Comparison of ENCODE assay signal across 8 cellular contexts in genomic region chr9:132670816-132671371, GRCh38. TPM values are rescaled to one million over a fixed set of nuclear protein-coding genes. Genes with fewer than 3 reads are reported as not detected.
DNase-seq lines count a peak whose midpoint lies in the region; ATAC-seq and TF ChIP-seq lines count a peak whose summit lies in the region.

No MANE protein-coding gene starts in this region.

- H3K9ac ChIP-seq in skeletal muscle satellite cell (ENCODE audit: low read depth, low read length), result peak overlapping the region; percentile 100

- peak overlapping the region; percentile 99 for H3K4me2 ChIP-seq in skeletal muscle satellite cell (ENCODE audit: low read length)

- H3K36me3 ChIP-seq in left ventricle myocardium inferior, result no peaks in the 10 kb centered on the region
- H3K36me3 ChIP-seq in skeletal muscle satellite cell (ENCODE audit: insufficient read depth, low read length), result no peaks in the 10 kb centered on the region

- H3K9me3 Mint-ChIP-seq in activated naive CD4-positive, alpha-beta T cell treated with anti-CD3 and anti-CD28 coated beads for 36 hours, result no peaks in the 10 kb centered on the region

- DNase-seq in NCI-H2196 (lab: John Stamatoyannopoulos, UW; ENCODE audit: unreplicated experiment) (peak; percentile 16), NCI-H2196 treated with DMSO at 0.1 percent for 48 hours (lab: John Stamatoyannopoulos, UW; ENCODE audit: unreplicated experiment) (no peak), RWPE1 (ENCODE audit: low spot score) (peak; percentile 64), left ventricle myocardium inferior (no peak), NCI-H187 (lab: John Stamatoyannopoulos, UW) (no peak)
- DNase-seq in activated naive CD4-positive, alpha-beta T cell treated with anti-CD3 and anti-CD28 coated beads for 36 hours, result peak; percentile 62

- H3K27me3 ChIP-seq in left ventricle myocardium inferior (ENCODE audit: low read depth) (no peaks in the 10 kb centered on the region), skeletal muscle satellite cell (ENCODE audit: control insufficient read depth, insufficient read depth, low read length) (no peaks in the 10 kb centered on the region)

- no peaks in the 10 kb centered on the region for H3K27me3 Mint-ChIP-seq in activated naive CD4-positive, alpha-beta T cell treated with anti-CD3 and anti-CD28 coated beads for 36 hours (ENCODE audit: low read depth)

- CTCF ChIA-PET in RWPE1 (lab: Yijun Ruan, JAX), result interaction anchor here (0.8 kb wide), 1 partner anchor 24 kb away, joined by 5 read pairs; no protein-coding TSS in a partner anchor
- CTCF ChIA-PET in activated naive CD4-positive, alpha-beta T cell treated with anti-CD3 and anti-CD28 coated beads for 36 hours (lab: Charles Lee), result interaction anchor here (0.6 kb wide), 1 partner anchor 255 kb away, joined by 4 read pairs; no protein-coding TSS in a partner anchor

- ATAC-seq in HG03064 (IDR thresholded peaks at IDR 0.05; ENCODE audit: low read depth, unreplicated experiment), result peak; percentile 36

- H3K27ac Mint-ChIP-seq in activated naive CD4-positive, alpha-beta T cell treated with anti-CD3 and anti-CD28 coated beads for 36 hours, result peak overlapping the region; percentile 88

- intact Hi-C loops in activated naive CD4-positive, alpha-beta T cell treated with anti-CD3 and anti-CD28 coated beads for 36 hours (cut with micrococcal nuclease), result loop anchor here (1.0 to 5.0 kb wide), 5 partner anchors 98 to 594 kb away; partner anchors contain the start of genes AK8, MED27, SETX and SPACA9
- intact Hi-C loops in left ventricle myocardium inferior (cut with micrococcal nuclease), result no loop called here

- H3K9me3 ChIP-seq in left ventricle myocardium inferior (replicated peaks) (no peaks in the 10 kb centered on the region), skeletal muscle satellite cell (replicated peaks; ENCODE audit: low read length) (no peaks in the 10 kb centered on the region)

- H3K4me3 Mint-ChIP-seq in activated naive CD4-positive, alpha-beta T cell treated with anti-CD3 and anti-CD28 coated beads for 36 hours, result peak overlapping the region; percentile 89

- peaks cover 49% of the 10 kb centered on the region for H3K4me1 Mint-ChIP-seq in activated naive CD4-positive, alpha-beta T cell treated with anti-CD3 and anti-CD28 coated beads for 36 hours (ENCODE audit: low read depth)

- POLR2A ChIA-PET in RWPE1 (lab: Yijun Ruan, JAX; ENCODE audit: low non-redundant PET), result no interaction called here

- peak overlapping the region; percentile 95 for H3K4me3 ChIP-seq in left ventricle myocardium inferior
- H3K4me3 ChIP-seq in skeletal muscle satellite cell (ENCODE audit: low read length), result peak overlapping the region; percentile 99

- H3K36me3 Mint-ChIP-seq in activated naive CD4-positive, alpha-beta T cell treated with anti-CD3 and anti-CD28 coated beads for 36 hours (ENCODE audit: low read depth), result peaks cover 8% of the 10 kb centered on the region

- peak overlapping the region; percentile 100 for H3K27ac ChIP-seq in RWPE1
- H3K27ac ChIP-seq in left ventricle myocardium inferior (replicated peaks), result peak overlapping the region; percentile 99

- H3K4me1 ChIP-seq in left ventricle myocardium inferior, result peaks cover 67% of the 10 kb centered on the region
- peaks cover 18% of the 10 kb centered on the region for H3K4me1 ChIP-seq in skeletal muscle satellite cell (ENCODE audit: control insufficient read depth, insufficient read depth, low read length)

- TF ChIP-seq CTCF in RWPE1 (conservative IDR thresholded peaks at IDR 0.05; ENCODE audit: low read depth), result no peak
- TF ChIP-seq CTCF in left ventricle myocardium inferior (IDR thresholded peaks at IDR 0.05; ENCODE audit: borderline replicate concordance), result no peak

RNA-seq across cellular contexts. Expression of gene GTF3C4, which starts 0.6 kb away (rescaled TPM):
- 1 to 10 TPM; 8.2 to 9.4 TPM for total RNA-seq in activated naive CD4-positive, alpha-beta T cell treated with anti-CD3 and anti-CD28 coated beads for 36 hours
- 8.4 TPM for total RNA-seq in left ventricle myocardium inferior
- 17.2 and 19.2 TPM in 2 replicates for total RNA-seq in skeletal muscle satellite cell (2012; rRNA removed)

RNA-seq across cellular contexts. Expression of gene DDX31, which starts 1.1 kb away (rescaled TPM):
- total RNA-seq in activated naive CD4-positive, alpha-beta T cell treated with anti-CD3 and anti-CD28 coated beads for 36 hours, result 10 to 100 TPM; 13.7 to 15.0 TPM
- 4.4 TPM for total RNA-seq in left ventricle myocardium inferior
- total RNA-seq in skeletal muscle satellite cell (2012; rRNA removed), result 15.1 and 16.2 TPM in 2 replicates

Comparison
In these comparisons a context has a peak if more than half of its experiments do, and no peak if none do; other contexts are left out.
1. DNase-seq: peak in NCI-H2196 (single experiment), RWPE1 (single experiment) and activated naive CD4-positive, alpha-beta T cell treated with anti-CD3 and anti-CD28 coated beads for 36 hours (single experiment); none in NCI-H2196 treated with DMSO at 0.1 percent for 48 hours (single experiment), left ventricle myocardium inferior (single experiment) and NCI-H187 (0 of 2).